ENCODE assay signal across 1 cellular context in the genomic region with DNA sequence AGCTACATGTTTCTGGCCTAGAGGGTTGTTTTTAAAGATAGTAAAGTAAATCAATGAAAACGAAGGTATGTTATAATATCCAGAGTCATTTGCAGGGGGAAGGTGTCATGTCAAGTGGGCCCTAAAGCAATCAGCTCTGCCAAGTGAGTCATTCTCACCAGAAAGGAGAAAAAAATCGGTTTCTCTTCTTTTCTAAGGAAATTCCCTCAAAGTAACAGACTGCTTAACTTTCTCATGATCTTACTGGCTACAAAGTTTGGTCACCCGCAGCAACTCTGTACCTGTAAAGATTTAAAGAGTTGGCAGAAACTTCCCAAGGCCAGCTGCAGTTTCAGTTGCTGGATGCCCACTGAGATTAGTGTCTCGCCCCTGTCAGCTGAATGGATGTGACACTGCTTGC.
TF ChIP-seq lines count a peak whose summit lies in the region.

No MANE protein-coding gene starts in this region.

TF ChIP-seq in GM12878, 131 proteins besides CTCF, POLR2A, EP300 and RAD21 (continues in another document):
- no peak for TF ChIP-seq HDAC2 (IDR thresholded peaks at IDR 0.05)
- peak; percentile 22; the same call in 1 of the 2 replicates for TF ChIP-seq JUND (IDR thresholded peaks at IDR 0.05; ENCODE audit: low read depth, low read length)
- TF ChIP-seq MXI1 (IDR thresholded peaks at IDR 0.05; ENCODE audit: low read depth, low read length): no peak
- TF ChIP-seq, protein P1, sequence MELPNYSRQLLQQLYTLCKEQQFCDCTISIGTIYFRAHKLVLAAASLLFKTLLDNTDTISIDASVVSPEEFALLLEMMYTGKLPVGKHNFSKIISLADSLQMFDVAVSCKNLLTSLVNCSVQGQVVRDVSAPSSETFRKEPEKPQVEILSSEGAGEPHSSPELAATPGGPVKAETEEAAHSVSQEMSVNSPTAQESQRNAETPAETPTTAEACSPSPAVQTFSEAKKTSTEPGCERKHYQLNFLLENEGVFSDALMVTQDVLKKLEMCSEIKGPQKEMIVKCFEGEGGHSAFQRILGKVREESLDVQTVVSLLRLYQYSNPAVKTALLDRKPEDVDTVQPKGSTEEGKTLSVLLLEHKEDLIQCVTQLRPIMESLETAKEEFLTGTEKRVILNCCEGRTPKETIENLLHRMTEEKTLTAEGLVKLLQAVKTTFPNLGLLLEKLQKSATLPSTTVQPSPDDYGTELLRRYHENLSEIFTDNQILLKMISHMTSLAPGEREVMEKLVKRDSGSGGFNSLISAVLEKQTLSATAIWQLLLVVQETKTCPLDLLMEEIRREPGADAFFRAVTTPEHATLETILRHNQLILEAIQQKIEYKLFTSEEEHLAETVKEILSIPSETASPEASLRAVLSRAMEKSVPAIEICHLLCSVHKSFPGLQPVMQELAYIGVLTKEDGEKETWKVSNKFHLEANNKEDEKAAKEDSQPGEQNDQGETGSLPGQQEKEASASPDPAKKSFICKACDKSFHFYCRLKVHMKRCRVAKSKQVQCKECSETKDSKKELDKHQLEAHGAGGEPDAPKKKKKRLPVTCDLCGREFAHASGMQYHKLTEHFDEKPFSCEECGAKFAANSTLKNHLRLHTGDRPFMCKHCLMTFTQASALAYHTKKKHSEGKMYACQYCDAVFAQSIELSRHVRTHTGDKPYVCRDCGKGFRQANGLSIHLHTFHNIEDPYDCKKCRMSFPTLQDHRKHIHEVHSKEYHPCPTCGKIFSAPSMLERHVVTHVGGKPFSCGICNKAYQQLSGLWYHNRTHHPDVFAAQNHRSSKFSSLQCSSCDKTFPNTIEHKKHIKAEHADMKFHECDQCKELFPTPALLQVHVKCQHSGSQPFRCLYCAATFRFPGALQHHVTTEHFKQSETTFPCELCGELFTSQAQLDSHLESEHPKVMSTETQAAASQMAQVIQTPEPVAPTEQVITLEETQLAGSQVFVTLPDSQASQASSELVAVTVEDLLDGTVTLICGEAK (IDR thresholded peaks at IDR 0.05; ENCODE audit: borderline replicate concordance): no peak
- TF ChIP-seq ZNF384 (IDR thresholded peaks at IDR 0.05; ENCODE audit: borderline replicate concordance, low read depth, low read length): peak; percentile 32; the same call in 1 of the 2 replicates
- TF ChIP-seq IRF4 (IDR thresholded peaks at IDR 0.05; ENCODE audit: low read depth, low read length): 0 out of 2 replicates have a peak, but pooled peaks have one; percentile 18
- TF ChIP-seq, protein P2, sequence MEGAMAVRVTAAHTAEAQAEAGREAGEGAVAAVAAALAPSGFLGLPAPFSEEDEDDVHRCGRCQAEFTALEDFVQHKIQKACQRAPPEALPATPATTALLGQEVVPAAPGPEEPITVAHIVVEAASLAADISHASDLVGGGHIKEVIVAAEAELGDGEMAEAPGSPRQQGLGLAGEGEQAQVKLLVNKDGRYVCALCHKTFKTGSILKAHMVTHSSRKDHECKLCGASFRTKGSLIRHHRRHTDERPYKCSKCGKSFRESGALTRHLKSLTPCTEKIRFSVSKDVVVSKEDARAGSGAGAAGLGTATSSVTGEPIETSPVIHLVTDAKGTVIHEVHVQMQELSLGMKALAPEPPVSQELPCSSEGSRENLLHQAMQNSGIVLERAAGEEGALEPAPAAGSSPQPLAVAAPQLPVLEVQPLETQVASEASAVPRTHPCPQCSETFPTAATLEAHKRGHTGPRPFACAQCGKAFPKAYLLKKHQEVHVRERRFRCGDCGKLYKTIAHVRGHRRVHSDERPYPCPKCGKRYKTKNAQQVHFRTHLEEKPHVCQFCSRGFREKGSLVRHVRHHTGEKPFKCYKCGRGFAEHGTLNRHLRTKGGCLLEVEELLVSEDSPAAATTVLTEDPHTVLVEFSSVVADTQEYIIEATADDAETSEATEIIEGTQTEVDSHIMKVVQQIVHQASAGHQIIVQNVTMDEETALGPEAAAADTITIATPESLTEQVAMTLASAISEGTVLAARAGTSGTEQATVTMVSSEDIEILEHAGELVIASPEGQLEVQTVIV (IDR thresholded peaks at IDR 0.05; ENCODE audit: borderline replicate concordance, partially characterized antibody): no peak
- TF ChIP-seq, protein P3, sequence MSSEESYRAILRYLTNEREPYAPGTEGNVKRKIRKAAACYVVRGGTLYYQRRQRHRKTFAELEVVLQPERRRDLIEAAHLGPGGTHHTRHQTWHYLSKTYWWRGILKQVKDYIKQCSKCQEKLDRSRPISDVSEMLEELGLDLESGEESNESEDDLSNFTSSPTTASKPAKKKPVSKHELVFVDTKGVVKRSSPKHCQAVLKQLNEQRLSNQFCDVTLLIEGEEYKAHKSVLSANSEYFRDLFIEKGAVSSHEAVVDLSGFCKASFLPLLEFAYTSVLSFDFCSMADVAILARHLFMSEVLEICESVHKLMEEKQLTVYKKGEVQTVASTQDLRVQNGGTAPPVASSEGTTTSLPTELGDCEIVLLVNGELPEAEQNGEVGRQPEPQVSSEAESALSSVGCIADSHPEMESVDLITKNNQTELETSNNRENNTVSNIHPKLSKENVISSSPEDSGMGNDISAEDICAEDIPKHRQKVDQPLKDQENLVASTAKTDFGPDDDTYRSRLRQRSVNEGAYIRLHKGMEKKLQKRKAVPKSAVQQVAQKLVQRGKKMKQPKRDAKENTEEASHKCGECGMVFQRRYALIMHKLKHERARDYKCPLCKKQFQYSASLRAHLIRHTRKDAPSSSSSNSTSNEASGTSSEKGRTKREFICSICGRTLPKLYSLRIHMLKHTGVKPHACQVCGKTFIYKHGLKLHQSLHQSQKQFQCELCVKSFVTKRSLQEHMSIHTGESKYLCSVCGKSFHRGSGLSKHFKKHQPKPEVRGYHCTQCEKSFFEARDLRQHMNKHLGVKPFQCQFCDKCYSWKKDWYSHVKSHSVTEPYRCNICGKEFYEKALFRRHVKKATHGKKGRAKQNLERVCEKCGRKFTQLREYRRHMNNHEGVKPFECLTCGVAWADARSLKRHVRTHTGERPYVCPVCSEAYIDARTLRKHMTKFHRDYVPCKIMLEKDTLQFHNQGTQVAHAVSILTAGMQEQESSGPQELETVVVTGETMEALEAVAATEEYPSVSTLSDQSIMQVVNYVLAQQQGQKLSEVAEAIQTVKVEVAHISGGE (CRISPR knock-in tag; IDR thresholded peaks at IDR 0.05): no peak
- TF ChIP-seq CREB1 (IDR thresholded peaks at IDR 0.05; ENCODE audit: low read depth): no peak
- TF ChIP-seq BACH1 (IDR thresholded peaks at IDR 0.05; ENCODE audit: borderline replicate concordance): no peak
- no peak for TF ChIP-seq NFIC (IDR thresholded peaks at IDR 0.05; ENCODE audit: low read depth, low read length)
- TF ChIP-seq MYB (IDR thresholded peaks at IDR 0.05; ENCODE audit: borderline replicate concordance, low read depth, low read length): no peak
- TF ChIP-seq, protein P4, sequence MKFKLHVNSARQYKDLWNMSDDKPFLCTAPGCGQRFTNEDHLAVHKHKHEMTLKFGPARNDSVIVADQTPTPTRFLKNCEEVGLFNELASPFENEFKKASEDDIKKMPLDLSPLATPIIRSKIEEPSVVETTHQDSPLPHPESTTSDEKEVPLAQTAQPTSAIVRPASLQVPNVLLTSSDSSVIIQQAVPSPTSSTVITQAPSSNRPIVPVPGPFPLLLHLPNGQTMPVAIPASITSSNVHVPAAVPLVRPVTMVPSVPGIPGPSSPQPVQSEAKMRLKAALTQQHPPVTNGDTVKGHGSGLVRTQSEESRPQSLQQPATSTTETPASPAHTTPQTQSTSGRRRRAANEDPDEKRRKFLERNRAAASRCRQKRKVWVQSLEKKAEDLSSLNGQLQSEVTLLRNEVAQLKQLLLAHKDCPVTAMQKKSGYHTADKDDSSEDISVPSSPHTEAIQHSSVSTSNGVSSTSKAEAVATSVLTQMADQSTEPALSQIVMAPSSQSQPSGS (IDR thresholded peaks at IDR 0.05; ENCODE audit: low read length): no peak
- TF ChIP-seq, protein P5, sequence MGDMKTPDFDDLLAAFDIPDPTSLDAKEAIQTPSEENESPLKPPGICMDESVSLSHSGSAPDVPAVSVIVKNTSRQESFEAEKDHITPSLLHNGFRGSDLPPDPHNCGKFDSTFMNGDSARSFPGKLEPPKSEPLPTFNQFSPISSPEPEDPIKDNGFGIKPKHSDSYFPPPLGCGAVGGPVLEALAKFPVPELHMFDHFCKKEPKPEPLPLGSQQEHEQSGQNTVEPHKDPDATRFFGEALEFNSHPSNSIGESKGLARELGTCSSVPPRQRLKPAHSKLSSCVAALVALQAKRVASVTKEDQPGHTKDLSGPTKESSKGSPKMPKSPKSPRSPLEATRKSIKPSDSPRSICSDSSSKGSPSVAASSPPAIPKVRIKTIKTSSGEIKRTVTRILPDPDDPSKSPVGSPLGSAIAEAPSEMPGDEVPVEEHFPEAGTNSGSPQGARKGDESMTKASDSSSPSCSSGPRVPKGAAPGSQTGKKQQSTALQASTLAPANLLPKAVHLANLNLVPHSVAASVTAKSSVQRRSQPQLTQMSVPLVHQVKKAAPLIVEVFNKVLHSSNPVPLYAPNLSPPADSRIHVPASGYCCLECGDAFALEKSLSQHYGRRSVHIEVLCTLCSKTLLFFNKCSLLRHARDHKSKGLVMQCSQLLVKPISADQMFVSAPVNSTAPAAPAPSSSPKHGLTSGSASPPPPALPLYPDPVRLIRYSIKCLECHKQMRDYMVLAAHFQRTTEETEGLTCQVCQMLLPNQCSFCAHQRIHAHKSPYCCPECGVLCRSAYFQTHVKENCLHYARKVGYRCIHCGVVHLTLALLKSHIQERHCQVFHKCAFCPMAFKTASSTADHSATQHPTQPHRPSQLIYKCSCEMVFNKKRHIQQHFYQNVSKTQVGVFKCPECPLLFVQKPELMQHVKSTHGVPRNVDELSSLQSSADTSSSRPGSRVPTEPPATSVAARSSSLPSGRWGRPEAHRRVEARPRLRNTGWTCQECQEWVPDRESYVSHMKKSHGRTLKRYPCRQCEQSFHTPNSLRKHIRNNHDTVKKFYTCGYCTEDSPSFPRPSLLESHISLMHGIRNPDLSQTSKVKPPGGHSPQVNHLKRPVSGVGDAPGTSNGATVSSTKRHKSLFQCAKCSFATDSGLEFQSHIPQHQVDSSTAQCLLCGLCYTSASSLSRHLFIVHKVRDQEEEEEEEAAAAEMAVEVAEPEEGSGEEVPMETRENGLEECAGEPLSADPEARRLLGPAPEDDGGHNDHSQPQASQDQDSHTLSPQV (IDR thresholded peaks at IDR 0.05): no peak
- TF ChIP-seq IKZF2 (IDR thresholded peaks at IDR 0.05): peak in 1 of 2 experiments; percentile 57; a peak in 2 of 4 replicates
- TF ChIP-seq YBX1 (IDR thresholded peaks at IDR 0.05): no peak
- no peak for TF ChIP-seq CHD4 (IDR thresholded peaks at IDR 0.05)
- TF ChIP-seq, protein P6, sequence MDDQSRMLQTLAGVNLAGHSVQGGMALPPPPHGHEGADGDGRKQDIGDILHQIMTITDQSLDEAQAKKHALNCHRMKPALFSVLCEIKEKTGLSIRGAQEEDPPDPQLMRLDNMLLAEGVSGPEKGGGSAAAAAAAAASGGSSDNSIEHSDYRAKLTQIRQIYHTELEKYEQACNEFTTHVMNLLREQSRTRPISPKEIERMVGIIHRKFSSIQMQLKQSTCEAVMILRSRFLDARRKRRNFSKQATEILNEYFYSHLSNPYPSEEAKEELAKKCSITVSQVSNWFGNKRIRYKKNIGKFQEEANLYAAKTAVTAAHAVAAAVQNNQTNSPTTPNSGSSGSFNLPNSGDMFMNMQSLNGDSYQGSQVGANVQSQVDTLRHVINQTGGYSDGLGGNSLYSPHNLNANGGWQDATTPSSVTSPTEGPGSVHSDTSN (IDR thresholded peaks at IDR 0.05; ENCODE audit: insufficient replicate concordance, low read depth, low read length): no peak
- TF ChIP-seq MTA2 (IDR thresholded peaks at IDR 0.05; ENCODE audit: low read depth): 0 out of 2 replicates have a peak, but pooled peaks have one; percentile 23
- peak; percentile 23; the same call in 1 of the 2 replicates for TF ChIP-seq EED (IDR thresholded peaks at IDR 0.05; ENCODE audit: low read depth)
- TF ChIP-seq, protein P7, sequence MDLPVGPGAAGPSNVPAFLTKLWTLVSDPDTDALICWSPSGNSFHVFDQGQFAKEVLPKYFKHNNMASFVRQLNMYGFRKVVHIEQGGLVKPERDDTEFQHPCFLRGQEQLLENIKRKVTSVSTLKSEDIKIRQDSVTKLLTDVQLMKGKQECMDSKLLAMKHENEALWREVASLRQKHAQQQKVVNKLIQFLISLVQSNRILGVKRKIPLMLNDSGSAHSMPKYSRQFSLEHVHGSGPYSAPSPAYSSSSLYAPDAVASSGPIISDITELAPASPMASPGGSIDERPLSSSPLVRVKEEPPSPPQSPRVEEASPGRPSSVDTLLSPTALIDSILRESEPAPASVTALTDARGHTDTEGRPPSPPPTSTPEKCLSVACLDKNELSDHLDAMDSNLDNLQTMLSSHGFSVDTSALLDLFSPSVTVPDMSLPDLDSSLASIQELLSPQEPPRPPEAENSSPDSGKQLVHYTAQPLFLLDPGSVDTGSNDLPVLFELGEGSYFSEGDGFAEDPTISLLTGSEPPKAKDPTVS (IDR thresholded peaks at IDR 0.05; ENCODE audit: low read depth, low read length): no peak
- no peak for TF ChIP-seq SUPT20H (IDR thresholded peaks at IDR 0.05; ENCODE audit: borderline replicate concordance, control insufficient read depth, low read depth, low read length)
- no peak for TF ChIP-seq ESRRA (IDR thresholded peaks at IDR 0.05; ENCODE audit: low read length)
- no peak for TF ChIP-seq SREBF1 (IDR thresholded peaks at IDR 0.05; ENCODE audit: low read length)
- TF ChIP-seq TCF7 (IDR thresholded peaks at IDR 0.05; ENCODE audit: borderline replicate concordance): no peak
- TF ChIP-seq, protein P8, sequence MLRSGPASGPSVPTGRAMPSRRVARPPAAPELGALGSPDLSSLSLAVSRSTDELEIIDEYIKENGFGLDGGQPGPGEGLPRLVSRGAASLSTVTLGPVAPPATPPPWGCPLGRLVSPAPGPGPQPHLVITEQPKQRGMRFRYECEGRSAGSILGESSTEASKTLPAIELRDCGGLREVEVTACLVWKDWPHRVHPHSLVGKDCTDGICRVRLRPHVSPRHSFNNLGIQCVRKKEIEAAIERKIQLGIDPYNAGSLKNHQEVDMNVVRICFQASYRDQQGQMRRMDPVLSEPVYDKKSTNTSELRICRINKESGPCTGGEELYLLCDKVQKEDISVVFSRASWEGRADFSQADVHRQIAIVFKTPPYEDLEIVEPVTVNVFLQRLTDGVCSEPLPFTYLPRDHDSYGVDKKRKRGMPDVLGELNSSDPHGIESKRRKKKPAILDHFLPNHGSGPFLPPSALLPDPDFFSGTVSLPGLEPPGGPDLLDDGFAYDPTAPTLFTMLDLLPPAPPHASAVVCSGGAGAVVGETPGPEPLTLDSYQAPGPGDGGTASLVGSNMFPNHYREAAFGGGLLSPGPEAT (IDR thresholded peaks at IDR 0.05; ENCODE audit: low read depth): peak; percentile 51; the same call in 1 of the 2 replicates
- no peak for TF ChIP-seq KLF5 (IDR thresholded peaks at IDR 0.05; ENCODE audit: partially characterized antibody)
- TF ChIP-seq BCL11A (IDR thresholded peaks at IDR 0.05; ENCODE audit: low read depth, low read length): no peak
